Comparison of ENCODE assay signal across 18 cellular contexts in genomic region chr1:151723726-151724370, GRCh38. TPM values are rescaled to one million over a fixed set of nuclear protein-coding genes. Genes with fewer than 3 reads are reported as not detected.
"Had no signal": no experiment of that assay in that cellular context is flagged by ENCODE, and none has a peak within 500 bp of the region (broad histone marks: within the 10 kb centered on the region; RNA-seq: fewer than 3 reads in every experiment).

No MANE protein-coding gene starts in this region.

- ATAC-seq: body of pancreas; left ventricle myocardium superior; naive thymus-derived CD8-positive, alpha-beta T cell; stimulated activated effector memory CD8-positive, alpha-beta T cell treated with anti-CD3 and anti-CD28 coated beads, Interleukin-12 subunit alpha, Interleukin-12 subunit beta, amount 100 ng/mL, for 72 hours; T-helper 17 cell had no signal

- DNase-seq: activated CD4-positive, alpha-beta T cell treated with anti-CD3 and anti-CD28 coated beads, Interleukin-2, amount 10 ng/mL, durations not matched to agents 7 days and 5 days; activated gamma-delta T cell treated with Interleukin-2 at 50 U/mL for 16 hours; amniotic stem cell; body of pancreas; cortex of kidney; effector CD8-positive, alpha-beta T cell; erythroblast; kidney; left ventricle myocardium superior; mesenchymal stem cell; naive thymus-derived CD8-positive, alpha-beta T cell; T-helper 17 cell; thyroid gland had no signal

- H3K27ac Mint-ChIP-seq: activated CD4-positive, alpha-beta T cell treated with anti-CD3 and anti-CD28 coated beads, Interleukin-2, amount 10 ng/mL, durations not matched to agents 7 days and 5 days; activated naive CD8-positive, alpha-beta T cell; naive thymus-derived CD8-positive, alpha-beta T cell; stimulated activated effector memory CD8-positive, alpha-beta T cell treated with anti-CD3 and anti-CD28 coated beads, Interleukin-12 subunit alpha, Interleukin-12 subunit beta, amount 100 ng/mL, for 72 hours; T-helper 17 cell had no signal

- H3K4me3 ChIP-seq: body of pancreas, thyroid gland had no signal

- H3K27me3 ChIP-seq: body of pancreas had no signal

- H3K4me3 Mint-ChIP-seq: activated CD4-positive, alpha-beta T cell treated with anti-CD3 and anti-CD28 coated beads, Interleukin-2, amount 10 ng/mL, durations not matched to agents 7 days and 5 days; activated naive CD8-positive, alpha-beta T cell; central memory CD8-positive, alpha-beta T cell; naive thymus-derived CD8-positive, alpha-beta T cell; stimulated activated effector memory CD8-positive, alpha-beta T cell treated with anti-CD3 and anti-CD28 coated beads, Interleukin-12 subunit alpha, Interleukin-12 subunit beta, amount 100 ng/mL, for 72 hours; T-helper 17 cell had no signal

- H3K9me3 ChIP-seq: body of pancreas, neutrophil, thyroid gland had no signal

- H3K9me3 Mint-ChIP-seq: activated CD4-positive, alpha-beta T cell treated with anti-CD3 and anti-CD28 coated beads, Interleukin-2, amount 10 ng/mL, durations not matched to agents 7 days and 5 days; central memory CD8-positive, alpha-beta T cell; naive thymus-derived CD8-positive, alpha-beta T cell; stimulated activated effector memory CD8-positive, alpha-beta T cell treated with anti-CD3 and anti-CD28 coated beads, Interleukin-12 subunit alpha, Interleukin-12 subunit beta, amount 100 ng/mL, for 72 hours had no signal

- H3K36me3 Mint-ChIP-seq: activated naive CD8-positive, alpha-beta T cell; naive thymus-derived CD8-positive, alpha-beta T cell; stimulated activated effector memory CD8-positive, alpha-beta T cell treated with anti-CD3 and anti-CD28 coated beads, Interleukin-12 subunit alpha, Interleukin-12 subunit beta, amount 100 ng/mL, for 72 hours had no signal

- H3K27ac ChIP-seq: body of pancreas, neutrophil, thyroid gland had no signal

- H3K36me3 ChIP-seq: neutrophil, thyroid gland had no signal

RNA-seq across cellular contexts. Expression of gene RIIAD1, which starts 2.5 kb away (rescaled TPM):
- total RNA-seq: activated CD4-positive, alpha-beta T cell treated with anti-CD3 and anti-CD28 coated beads, Interleukin-2, amount 10 ng/mL, durations not matched to agents 7 days and 5 days; body of pancreas; kidney; naive thymus-derived CD8-positive, alpha-beta T cell; T-helper 17 cell; thyroid gland; urinary bladder had no signal
- polyA plus RNA-seq: naive thymus-derived CD8-positive, alpha-beta T cell had no signal

RNA-seq across cellular contexts. Expression of gene CELF3, which starts 7.2 kb away (rescaled TPM):
- total RNA-seq: activated CD4-positive, alpha-beta T cell treated with anti-CD3 and anti-CD28 coated beads, Interleukin-2, amount 10 ng/mL, durations not matched to agents 7 days and 5 days; kidney; left ventricle myocardium superior; naive thymus-derived CD8-positive, alpha-beta T cell had no signal
- polyA plus RNA-seq: naive thymus-derived CD8-positive, alpha-beta T cell had no signal
